In genomic region chr18:48924621-48925601, GRCh38 we compare ENCODE assay signal across 8 cellular contexts. TPM values are rescaled to one million over a fixed set of nuclear protein-coding genes. Genes with fewer than 3 reads are reported as not detected.
DNase-seq lines count a peak whose midpoint lies in the region; ATAC-seq and TF ChIP-seq lines count a peak whose summit lies in the region.

No MANE protein-coding gene starts in this region.

- intact Hi-C loops in lower lobe of right lung (cut with DNase I): no loop called here

- WGBS in adipose tissue, 3 donors: 35 to 61% (median 51%) methylated on average over 18 of the region's 18 CpGs

- H3K27ac Mint-ChIP-seq in activated T-cell treated with anti-CD3 and anti-CD28 coated beads, Interleukin-2, amount 50 U/mL, for 24 hours: peak overlapping the region; percentile 95

- H3K4me1 Mint-ChIP-seq in activated T-cell treated with anti-CD3 and anti-CD28 coated beads, Interleukin-2, amount 50 U/mL, for 24 hours (ENCODE audit: low read depth): peaks cover 77% of the 10 kb centered on the region

- H3K27me3 Mint-ChIP-seq in activated T-cell treated with anti-CD3 and anti-CD28 coated beads, Interleukin-2, amount 50 U/mL, for 24 hours: no peaks in the 10 kb centered on the region

- DNase-seq in activated T-cell treated with anti-CD3 and anti-CD28 coated beads, Interleukin-2, amount 50 U/mL, for 24 hours: no peak
- no peak for DNase-seq in activated T-cell treated with anti-CD3 and anti-CD28 coated beads for 4 hours
- DNase-seq in lower lobe of right lung: no peak
- no peak for DNase-seq in thoracic aorta (ENCODE audit: low spot score)
- no peak for DNase-seq in NCI-H1092 treated with DMSO at 0.1 percent for 48 hours (lab: John Stamatoyannopoulos, UW)
- no peak for DNase-seq in GM13976 (ENCODE audit: low spot score)
- DNase-seq in pons (ENCODE audit: low spot score): no peak

- H3K4me1 ChIP-seq in lower lobe of right lung (peaks cover 97% of the 10 kb centered on the region), thoracic aorta (ENCODE audit: control insufficient read depth in 1 of 2, low read depth in 2 of 2) (peaks cover 79 to 100% of the 10 kb centered on the region in 2 donors)

- peaks cover 23% of the 10 kb centered on the region for H3K36me3 Mint-ChIP-seq in activated T-cell treated with anti-CD3 and anti-CD28 coated beads, Interleukin-2, amount 50 U/mL, for 24 hours (ENCODE audit: low read depth)

- H3K4me3 ChIP-seq in lower lobe of right lung: peak overlapping the region; percentile 4
- peak overlapping the region; percentile 47 for H3K4me3 ChIP-seq in thoracic aorta

- no peak for TF ChIP-seq CTCF in lower lobe of right lung (IDR thresholded peaks at IDR 0.05)
- TF ChIP-seq CTCF in thoracic aorta (IDR thresholded peaks at IDR 0.05): no peak
- TF ChIP-seq CTCF in GM13976 (IDR thresholded peaks at IDR 0.05; ENCODE audit: borderline replicate concordance, control extremely low read depth, extremely low read depth, insufficient read depth, missing control alignments): no peak

- ATAC-seq in lower lobe of right lung: no peak
- ATAC-seq in thoracic aorta (ENCODE audit: insufficient number of reproducible peaks, low FRiP score, low read depth): no peak

- H3K9me3 Mint-ChIP-seq in activated T-cell treated with anti-CD3 and anti-CD28 coated beads, Interleukin-2, amount 50 U/mL, for 24 hours: no peaks in the 10 kb centered on the region

- in situ Hi-C loops in GM13976 (cut with MboI; ENCODE audit: low sequenced_read_pairs, unreplicated experiment): no loop called here

- H3K27ac ChIP-seq in adipose tissue (ENCODE audit: low read depth, low read length) (peak overlapping the region; percentile 29), lower lobe of right lung (peak overlapping the region; percentile 83), thoracic aorta (peak overlapping the region; percentile 57 to 87)

- H3K9me3 ChIP-seq in lower lobe of right lung: no peaks in the 10 kb centered on the region
- no peaks in the 10 kb centered on the region for H3K9me3 ChIP-seq in thoracic aorta

- peak overlapping the region; percentile 62 for H3K4me3 Mint-ChIP-seq in activated T-cell treated with anti-CD3 and anti-CD28 coated beads, Interleukin-2, amount 50 U/mL, for 24 hours

- H3K36me3 ChIP-seq in lower lobe of right lung (peaks cover 18% of the 10 kb centered on the region), thoracic aorta (peaks cover 17% of the 10 kb centered on the region)

- no peaks in the 10 kb centered on the region for H3K27me3 ChIP-seq in lower lobe of right lung (ENCODE audit: low read depth)
- H3K27me3 ChIP-seq in thoracic aorta (replicated peaks; ENCODE audit: insufficient read depth): no peaks in the 10 kb centered on the region

RNA-seq across cellular contexts. Expression of gene SMAD7, which starts 25.9 kb away (rescaled TPM):
- 10 to 100 TPM in 2 of 3 donors, 1 to 10 TPM in 1; 6.8 to 53.8 (median 18.1) TPM for polyA plus RNA-seq in adipose tissue
- 63.4 TPM for total RNA-seq in lower lobe of right lung
- total RNA-seq in thoracic aorta: 100 to 1,000 TPM in 1 of 2 donors, 10 to 100 TPM in 1; 80.8 to 107 TPM

Comparison
In these comparisons a context has a peak if more than half of its experiments do, and no peak if none do; other contexts are left out.
1. H3K27ac ChIP-seq: peak in every context shown above with its lines; median percentile 83 in lower lobe of right lung; 72 in thoracic aorta; 29 in adipose tissue.